In the genomic region with DNA sequence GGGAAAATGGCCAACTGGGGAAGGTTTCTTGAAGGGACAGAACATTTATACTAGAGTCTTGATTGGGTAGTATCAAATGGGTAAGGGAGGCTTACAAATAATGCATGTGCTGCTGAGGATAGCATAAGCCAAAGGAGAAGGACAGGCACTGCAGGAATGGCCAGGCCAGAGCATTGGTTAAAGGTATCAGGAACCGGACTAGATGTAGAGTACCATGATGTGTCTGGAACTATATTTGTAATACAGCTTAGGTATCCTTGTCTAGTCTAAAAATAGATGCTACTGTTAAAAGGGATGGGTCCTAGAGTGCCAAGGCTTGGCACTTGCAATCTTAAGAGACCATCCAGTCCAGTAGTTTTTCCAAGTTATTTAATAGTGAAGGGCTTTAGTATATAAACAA, we compare ENCODE assay signal across 1 cellular context.
TF ChIP-seq lines count a peak whose summit lies in the region.

No MANE protein-coding gene starts in this region.

TF ChIP-seq in GM12878, 131 proteins besides CTCF, POLR2A, EP300 and RAD21:
- TF ChIP-seq CEBPB (IDR thresholded peaks at IDR 0.05; ENCODE audit: borderline replicate concordance in 1 of 2, low read depth in 2 of 2, low read length in 2 of 2) (no peak), MTA3 (IDR thresholded peaks at IDR 0.05; ENCODE audit: borderline replicate concordance, low read length) (0 out of 2 replicates have a peak, but pooled peaks have one; percentile 3), MXI1 (IDR thresholded peaks at IDR 0.05; ENCODE audit: low read depth, low read length) (no peak)
TF ChIP-seq in GM12878: peak in this region for 1.
